ENCODE assay signal across 7 cellular contexts in genomic region chr4:3623809-3624329, GRCh38.
A peak's percentile ranks its signal among the peaks of the same experiment; 100 is the strongest.
DNase-seq lines count a peak whose midpoint lies in the region; ATAC-seq and TF ChIP-seq lines count a peak whose summit lies in the region.
"Not testable (repeated sequence)": the region's sequence is repeated elsewhere in the genome, so short reads cannot be mapped to it uniquely, and the experiment has no call there.

No MANE protein-coding gene starts in this region.

- not testable (repeated sequence) for TF ChIP-seq CTCF in WTC11 (IDR thresholded peaks at IDR 0.05); chondrocyte (IDR thresholded peaks at IDR 0.05); neural crest cell (conservative IDR thresholded peaks at IDR 0.05)

- CTCF ChIA-PET in WTC11 (lab: Charles Lee): interaction anchor here (0.6 kb wide), 1 partner anchor 159 kb away, joined by 4 read pairs; no protein-coding TSS in a partner anchor

- not testable (repeated sequence) for H3K4me3 ChIP-seq in HUES6 (ENCODE audit: low read depth, low read length)

- peaks cover 11% of the 10 kb centered on the region for H3K27me3 Mint-ChIP-seq in WTC11 (ENCODE audit: low read depth)
- H3K27me3 Mint-ChIP-seq in chondrocyte (ENCODE audit: low read depth): peaks cover 26% of the 10 kb centered on the region
- H3K27me3 Mint-ChIP-seq in neural crest cell (ENCODE audit: low read depth): peaks cover 13% of the 10 kb centered on the region

- not testable (repeated sequence) for H3K4me3 Mint-ChIP-seq in WTC11; chondrocyte (ENCODE audit: unreplicated experiment); neural crest cell

- H3K9ac ChIP-seq in HUES6 (ENCODE audit: low read length): peak overlapping the region; percentile 12

- not testable (repeated sequence) for H3K36me3 ChIP-seq in HUES6 (ENCODE audit: control insufficient read depth, insufficient read depth, low read length)

- not testable (repeated sequence) for H3K9me3 Mint-ChIP-seq in WTC11; chondrocyte (ENCODE audit: low read depth); neural crest cell

- not testable (repeated sequence) for H3K36me3 Mint-ChIP-seq in WTC11; chondrocyte (ENCODE audit: low read depth); neural crest cell (ENCODE audit: low read depth)

- peak; percentile 83 for ATAC-seq in WTC11

- H3K27me3 ChIP-seq in HUES6 (ENCODE audit: control insufficient read depth, insufficient read depth, low read length): peaks cover 11% of the 10 kb centered on the region

- H3K27ac ChIP-seq in HUES6 (ENCODE audit: low read depth, low read length): not testable (repeated sequence)

- POLR2A ChIA-PET in WTC11 (lab: Charles Lee): not testable (repeated sequence)

- not testable (repeated sequence) for H3K4me1 ChIP-seq in HUES6 (ENCODE audit: control insufficient read depth, insufficient read depth, low read length)

- not testable (repeated sequence) for H3K4me1 Mint-ChIP-seq in WTC11; chondrocyte (ENCODE audit: low read depth)
- H3K4me1 Mint-ChIP-seq in neural crest cell: peaks cover 26% of the 10 kb centered on the region

- DNase-seq in EH (ENCODE audit: low read depth) (peak; percentile 22), chondrocyte (ENCODE audit: low spot score) (peak; percentile 57), iPS-NIHi7 (ENCODE audit: extremely low spot score) (peak; percentile 47), neural crest cell (ENCODE audit: low read depth, low spot score) (peak; percentile 33)
- DNase-seq in WTC11 (ENCODE audit: low spot score): not testable (repeated sequence)
- peak; percentile 12 for DNase-seq in stimulated activated CD4-positive, alpha-beta T cell treated with anti-CD3 and anti-CD28 coated beads, Interleukin-15, amount 100 ng/mL, for 24 hours

- H3K27ac Mint-ChIP-seq in WTC11; chondrocyte (ENCODE audit: unreplicated experiment): not testable (repeated sequence)
- peak overlapping the region; percentile 67 for H3K27ac Mint-ChIP-seq in neural crest cell (ENCODE audit: unreplicated experiment)

- H3K9me3 ChIP-seq in HUES6 (ENCODE audit: control insufficient read depth, insufficient read depth, low read depth, low read length): not testable (repeated sequence)
